10 cellular contexts compared by ENCODE assay signal in the genomic region with DNA sequence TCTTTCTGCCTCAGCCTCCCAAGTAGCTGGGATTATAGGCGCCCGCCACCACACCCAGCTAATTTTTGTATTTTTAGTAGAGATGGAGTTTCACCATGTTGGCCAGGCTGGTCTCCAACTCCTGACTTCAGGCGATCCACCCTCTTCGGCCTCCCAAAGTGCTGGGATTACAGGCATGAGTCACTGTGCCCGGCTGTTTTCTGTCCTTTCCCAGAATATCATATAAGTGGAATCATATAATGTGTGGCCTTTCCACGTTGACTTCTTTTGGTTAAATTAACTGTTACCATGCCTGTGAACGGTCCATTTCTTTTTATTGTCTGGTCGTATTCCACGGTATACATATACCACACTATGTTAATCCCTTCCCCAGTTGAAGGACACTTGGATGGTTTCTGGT. TPM values are rescaled to one million over a fixed set of nuclear protein-coding genes. Genes with fewer than 3 reads are reported as not detected.
"Had no signal": no experiment of that assay in that cellular context is flagged by ENCODE, and none has a peak within 500 bp of the region (broad histone marks: within the 10 kb centered on the region; RNA-seq: fewer than 3 reads in every experiment).

No MANE protein-coding gene starts in this region.

RNA-seq across cellular contexts. Expression of gene NPTX2, which starts 44.4 kb away (rescaled TPM):
- total RNA-seq: activated B cell treated with CpG ODN at 0.5 μM for 24 hours; activated CD4-positive, alpha-beta memory T cell treated with anti-CD3 and anti-CD28 coated beads for 36 hours; activated CD4-positive, alpha-beta memory T cell treated with anti-CD3 and anti-CD28 coated beads, Interleukin-2, amount 10 ng/mL, durations not matched to agents 7 days and 5 days; activated CD4-positive, alpha-beta T cell treated with anti-CD3 and anti-CD28 coated beads for 36 hours; activated CD4-positive, alpha-beta T cell treated with anti-CD3 and anti-CD28 coated beads, Interleukin-2, amount 10 ng/mL, durations not matched to agents 24 days and 14 days; activated CD4-positive, alpha-beta T cell treated with anti-CD3 and anti-CD28 coated beads, Interleukin-2, amount 10 ng/mL, durations not matched to agents 7 days and 5 days; activated CD8-positive, alpha-beta memory T cell treated with anti-CD3 and anti-CD28 coated beads, Interleukin-2, amount 10 ng/mL, durations not matched to agents 7 days and 5 days; activated CD8-positive, alpha-beta T cell treated with anti-CD3 and anti-CD28 coated beads, Interleukin-2, amount 10 ng/mL, durations not matched to agents 7 days and 5 days; T-helper 1 cell treated with Interleukin-12 subunit alpha and Interleukin-12 subunit beta and Interleukin-4 antibody, amounts not matched to agents 30 ng/mL and 1 ng/mL, for 36 hours; T-helper 17 cell had no signal
